Comparison of ENCODE assay signal across 1 cellular context in the genomic region with DNA sequence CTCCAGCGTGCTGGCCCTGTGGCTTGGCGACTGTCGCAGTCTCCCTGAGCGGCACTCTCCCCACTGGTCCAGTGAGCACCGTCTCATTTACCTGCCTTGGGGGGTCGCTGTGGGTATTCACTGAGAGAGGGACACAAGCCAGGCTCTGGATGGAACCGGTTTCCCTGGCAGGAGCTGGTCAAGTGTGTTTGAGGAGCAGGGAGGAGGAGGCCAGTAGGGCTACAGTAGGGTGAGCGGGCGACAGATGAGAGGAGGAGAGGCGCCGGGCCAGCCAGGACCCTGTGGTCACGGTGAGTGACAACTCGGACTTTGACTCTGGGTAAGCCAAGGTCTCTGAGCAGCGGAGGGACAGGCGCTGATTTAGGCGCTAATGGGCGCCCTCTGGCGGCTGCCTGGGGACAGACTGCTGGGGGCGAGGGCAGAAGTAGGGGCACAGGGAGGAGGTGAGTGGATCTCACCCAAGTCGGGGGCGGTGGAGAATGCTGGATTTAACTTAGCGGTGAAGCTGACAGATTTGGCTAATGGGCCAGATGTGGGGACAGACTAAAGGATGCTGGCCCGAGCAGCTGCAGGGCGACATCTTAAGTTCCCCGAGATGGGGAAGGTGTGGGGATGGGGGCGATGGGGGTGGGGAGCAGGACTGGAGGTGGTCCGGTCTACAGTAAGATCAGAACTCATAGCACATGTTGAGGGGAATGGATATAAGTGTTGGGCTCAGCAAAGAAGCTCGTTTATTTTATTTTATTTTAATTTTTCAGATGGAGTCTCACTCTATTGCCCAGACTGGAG.
TF ChIP-seq lines count a peak whose summit lies in the region.

No MANE protein-coding gene starts in this region.

TF ChIP-seq in K562, 482 proteins besides CTCF, POLR2A, EP300 and RAD21 (continued from another document and continues in another):
- TF ChIP-seq IRF9 (tag; IDR thresholded peaks at IDR 0.05) (no peak), TAF15 (IDR thresholded peaks at IDR 0.05; ENCODE audit: low read depth, low read length) (no peak), SOX6 (IDR thresholded peaks at IDR 0.05) (peak; percentile 33; the same call in 1 of the 2 replicates), CTBP1 (IDR thresholded peaks at IDR 0.05; ENCODE audit: borderline replicate concordance) (peak; percentile 70; the same call in 1 of the 2 replicates), ZBTB9 (CRISPR knock-in tag; IDR thresholded peaks at IDR 0.05) (0 out of 2 replicates have a peak, but pooled peaks have one; percentile 23), RBM14 (IDR thresholded peaks at IDR 0.05; ENCODE audit: borderline replicate concordance, insufficient read depth, low read depth, low read length) (no peak), DMBX1 (CRISPR knock-in tag; IDR thresholded peaks at IDR 0.05; ENCODE audit: borderline replicate concordance) (0 out of 2 replicates have a peak, but pooled peaks have one; percentile 27), MEIS2 (IDR thresholded peaks at IDR 0.05; ENCODE audit: partially characterized antibody) (peak; percentile 80), HDAC6 (IDR thresholded peaks at IDR 0.05; ENCODE audit: low read depth, low read length) (no peak), CAMTA2 (CRISPR knock-in tag; conservative IDR thresholded peaks at IDR 0.05) (no peak), SUPT5H (IDR thresholded peaks at IDR 0.05) (peak; percentile 53; the same call in 1 of the 2 replicates), MXI1 (IDR thresholded peaks at IDR 0.05; ENCODE audit: low read depth, low read length) (no peak), ZBTB7A (IDR thresholded peaks at IDR 0.05; ENCODE audit: borderline replicate concordance, control insufficient read depth, low read depth, low read length) (peak; percentile 75), CC2D1A (IDR thresholded peaks at IDR 0.05) (peak; percentile 52), DEAF1 (CRISPR knock-in tag; IDR thresholded peaks at IDR 0.05) (no peak; the same call in 1 of the 2 replicates), ELK3 (CRISPR knock-in tag; IDR thresholded peaks at IDR 0.05) (no peak), ZNF778 (CRISPR knock-in tag; IDR thresholded peaks at IDR 0.05) (no peak), TFAP4 (CRISPR knock-in tag; IDR thresholded peaks at IDR 0.05; ENCODE audit: borderline replicate concordance) (peak; percentile 74), BRD9 (IDR thresholded peaks at IDR 0.05; ENCODE audit: low read depth, partially characterized antibody) (peak; percentile 82), STAG1 (CRISPR knock-in tag; IDR thresholded peaks at IDR 0.05; ENCODE audit: borderline replicate concordance) (peak; percentile 24; the same call in 1 of the 2 replicates), LEF1 (IDR thresholded peaks at IDR 0.05) (peak; percentile 54; the same call in 1 of the 2 replicates), HMGN3 (IDR thresholded peaks at IDR 0.05; ENCODE audit: borderline replicate concordance, extremely low read depth, insufficient read length, low read depth, low read length) (peak; percentile 37), ZFP1 (CRISPR knock-in tag; IDR thresholded peaks at IDR 0.05) (no peak), HDGF (IDR thresholded peaks at IDR 0.05) (peak; percentile 85; the same call in 1 of the 2 replicates), ELF4 (CRISPR knock-in tag; IDR thresholded peaks at IDR 0.05) (no peak), ATF3 (IDR thresholded peaks at IDR 0.05) (no peak), ATF3 (CRISPR knock-in tag; conservative IDR thresholded peaks at IDR 0.05) (no peak), KDM4B (IDR thresholded peaks at IDR 0.05; ENCODE audit: borderline replicate concordance in 2 of 2, low read depth in 1 of 2) (0 out of 4 replicates have a peak, but pooled peaks of 1 of the 2 experiments have one; percentile 36), ZNF384 (IDR thresholded peaks at IDR 0.05; ENCODE audit: low read depth, low read length) (peak; percentile 29; the same call in 1 of the 2 replicates), ETV5 (CRISPR knock-in tag; IDR thresholded peaks at IDR 0.05; ENCODE audit: low read depth) (peak; percentile 56; the same call in 1 of the 2 replicates)
- TF ChIP-seq, protein P1, sequence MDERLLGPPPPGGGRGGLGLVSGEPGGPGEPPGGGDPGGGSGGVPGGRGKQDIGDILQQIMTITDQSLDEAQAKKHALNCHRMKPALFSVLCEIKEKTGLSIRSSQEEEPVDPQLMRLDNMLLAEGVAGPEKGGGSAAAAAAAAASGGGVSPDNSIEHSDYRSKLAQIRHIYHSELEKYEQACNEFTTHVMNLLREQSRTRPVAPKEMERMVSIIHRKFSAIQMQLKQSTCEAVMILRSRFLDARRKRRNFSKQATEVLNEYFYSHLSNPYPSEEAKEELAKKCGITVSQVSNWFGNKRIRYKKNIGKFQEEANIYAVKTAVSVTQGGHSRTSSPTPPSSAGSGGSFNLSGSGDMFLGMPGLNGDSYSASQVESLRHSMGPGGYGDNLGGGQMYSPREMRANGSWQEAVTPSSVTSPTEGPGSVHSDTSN (CRISPR knock-in tag; IDR thresholded peaks at IDR 0.05; ENCODE audit: low read depth): peak; percentile 61
- TF ChIP-seq, protein P1 (tag; conservative IDR thresholded peaks at IDR 0.05; ENCODE audit: low read depth): peak; percentile 80
- TF ChIP-seq, protein P2, sequence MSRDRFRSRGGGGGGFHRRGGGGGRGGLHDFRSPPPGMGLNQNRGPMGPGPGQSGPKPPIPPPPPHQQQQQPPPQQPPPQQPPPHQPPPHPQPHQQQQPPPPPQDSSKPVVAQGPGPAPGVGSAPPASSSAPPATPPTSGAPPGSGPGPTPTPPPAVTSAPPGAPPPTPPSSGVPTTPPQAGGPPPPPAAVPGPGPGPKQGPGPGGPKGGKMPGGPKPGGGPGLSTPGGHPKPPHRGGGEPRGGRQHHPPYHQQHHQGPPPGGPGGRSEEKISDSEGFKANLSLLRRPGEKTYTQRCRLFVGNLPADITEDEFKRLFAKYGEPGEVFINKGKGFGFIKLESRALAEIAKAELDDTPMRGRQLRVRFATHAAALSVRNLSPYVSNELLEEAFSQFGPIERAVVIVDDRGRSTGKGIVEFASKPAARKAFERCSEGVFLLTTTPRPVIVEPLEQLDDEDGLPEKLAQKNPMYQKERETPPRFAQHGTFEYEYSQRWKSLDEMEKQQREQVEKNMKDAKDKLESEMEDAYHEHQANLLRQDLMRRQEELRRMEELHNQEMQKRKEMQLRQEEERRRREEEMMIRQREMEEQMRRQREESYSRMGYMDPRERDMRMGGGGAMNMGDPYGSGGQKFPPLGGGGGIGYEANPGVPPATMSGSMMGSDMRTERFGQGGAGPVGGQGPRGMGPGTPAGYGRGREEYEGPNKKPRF (IDR thresholded peaks at IDR 0.05; ENCODE audit: low read depth, low read length): no peak
- TF ChIP-seq, protein P3, sequence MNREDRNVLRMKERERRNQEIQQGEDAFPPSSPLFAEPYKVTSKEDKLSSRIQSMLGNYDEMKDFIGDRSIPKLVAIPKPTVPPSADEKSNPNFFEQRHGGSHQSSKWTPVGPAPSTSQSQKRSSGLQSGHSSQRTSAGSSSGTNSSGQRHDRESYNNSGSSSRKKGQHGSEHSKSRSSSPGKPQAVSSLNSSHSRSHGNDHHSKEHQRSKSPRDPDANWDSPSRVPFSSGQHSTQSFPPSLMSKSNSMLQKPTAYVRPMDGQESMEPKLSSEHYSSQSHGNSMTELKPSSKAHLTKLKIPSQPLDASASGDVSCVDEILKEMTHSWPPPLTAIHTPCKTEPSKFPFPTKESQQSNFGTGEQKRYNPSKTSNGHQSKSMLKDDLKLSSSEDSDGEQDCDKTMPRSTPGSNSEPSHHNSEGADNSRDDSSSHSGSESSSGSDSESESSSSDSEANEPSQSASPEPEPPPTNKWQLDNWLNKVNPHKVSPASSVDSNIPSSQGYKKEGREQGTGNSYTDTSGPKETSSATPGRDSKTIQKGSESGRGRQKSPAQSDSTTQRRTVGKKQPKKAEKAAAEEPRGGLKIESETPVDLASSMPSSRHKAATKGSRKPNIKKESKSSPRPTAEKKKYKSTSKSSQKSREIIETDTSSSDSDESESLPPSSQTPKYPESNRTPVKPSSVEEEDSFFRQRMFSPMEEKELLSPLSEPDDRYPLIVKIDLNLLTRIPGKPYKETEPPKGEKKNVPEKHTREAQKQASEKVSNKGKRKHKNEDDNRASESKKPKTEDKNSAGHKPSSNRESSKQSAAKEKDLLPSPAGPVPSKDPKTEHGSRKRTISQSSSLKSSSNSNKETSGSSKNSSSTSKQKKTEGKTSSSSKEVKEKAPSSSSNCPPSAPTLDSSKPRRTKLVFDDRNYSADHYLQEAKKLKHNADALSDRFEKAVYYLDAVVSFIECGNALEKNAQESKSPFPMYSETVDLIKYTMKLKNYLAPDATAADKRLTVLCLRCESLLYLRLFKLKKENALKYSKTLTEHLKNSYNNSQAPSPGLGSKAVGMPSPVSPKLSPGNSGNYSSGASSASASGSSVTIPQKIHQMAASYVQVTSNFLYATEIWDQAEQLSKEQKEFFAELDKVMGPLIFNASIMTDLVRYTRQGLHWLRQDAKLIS (CRISPR knock-in tag; IDR thresholded peaks at IDR 0.05): no peak
